Comparison of ENCODE assay signal across 21 cellular contexts in genomic region chr14:102835959-102836358, GRCh38.
"Had no signal": no experiment of that assay in that cellular context is flagged by ENCODE, and none has a peak within 500 bp of the region (broad histone marks: within the 10 kb centered on the region; RNA-seq: fewer than 3 reads in every experiment).

No MANE protein-coding gene starts in this region.

- H3K4me3 Mint-ChIP-seq: activated CD8-positive, alpha-beta T cell treated with anti-CD3 and anti-CD28 coated beads, Interleukin-2, amount 10 ng/mL, durations not matched to agents 7 days and 5 days; activated naive CD4-positive, alpha-beta T cell treated with anti-CD3 and anti-CD28 coated beads for 36 hours; activated naive CD8-positive, alpha-beta T cell; activated T-cell treated with anti-CD3 and anti-CD28 coated beads, Interleukin-2, amount 50 U/mL, for 24 hours; activated T-helper 1 cell treated with anti-CD3 and anti-CD28 coated beads, Interleukin-12 subunit alpha, Interleukin-12 subunit beta, Interleukin-2, Interleukin-4 antibody, amounts not matched to agents 30 ng/mL and 10 ng/mL and 1 ng/mL, durations not matched to agents 14 hours and 24 hours and 36 hours had no signal

- DNase-seq: activated CD4-positive, alpha-beta T cell treated with anti-CD3 and anti-CD28 coated beads for 4 hours; activated CD8-positive, alpha-beta T cell treated with anti-CD3 and anti-CD28 coated beads, Interleukin-2, amount 10 ng/mL, durations not matched to agents 7 days and 5 days; activated effector memory CD4-positive, alpha-beta T cell treated with anti-CD3 and anti-CD28 coated beads, Interleukin-2, amount 50 U/mL, for 16 hours; activated naive CD4-positive, alpha-beta T cell treated with anti-CD3 and anti-CD28 coated beads for 36 hours; activated T-cell treated with anti-CD3 and anti-CD28 coated beads, Interleukin-2, amount 50 U/mL, for 24 hours; amygdala; brain microvascular endothelial cell; colonic mucosa; NCI-H1105 treated with DMSO at 0.1 percent for 48 hours; NCI-H1436 treated with DMSO at 0.1 percent for 48 hours; NCI-H187; NCI-H2081; NCI-H510A treated with DMSO at 0.1 percent for 48 hours; Peyer's patch; SHP77; SW 1271 had no signal

- H3K27me3 Mint-ChIP-seq: activated naive CD8-positive, alpha-beta T cell; activated T-cell treated with anti-CD3 and anti-CD28 coated beads, Interleukin-2, amount 50 U/mL, for 24 hours had no signal

- H3K9me3 Mint-ChIP-seq: activated naive CD4-positive, alpha-beta T cell treated with anti-CD3 and anti-CD28 coated beads for 36 hours; activated T-cell treated with anti-CD3 and anti-CD28 coated beads, Interleukin-2, amount 50 U/mL, for 24 hours; activated T-helper 1 cell treated with anti-CD3 and anti-CD28 coated beads, Interleukin-12 subunit alpha, Interleukin-12 subunit beta, Interleukin-2, Interleukin-4 antibody, amounts not matched to agents 30 ng/mL and 10 ng/mL and 1 ng/mL, durations not matched to agents 14 hours and 24 hours and 36 hours had no signal

- H3K27ac ChIP-seq: brain microvascular endothelial cell, colonic mucosa, Peyer's patch, SJSA1 had no signal

- H3K27me3 ChIP-seq: brain microvascular endothelial cell, colonic mucosa, Peyer's patch, SJSA1 had no signal

- H3K4me3 ChIP-seq: colonic mucosa, Peyer's patch, SJSA1 had no signal

- ATAC-seq: activated CD4-positive, CD25-positive, alpha-beta regulatory T cell treated with anti-CD3 and anti-CD28 coated beads, Interleukin-2, amount 50 U/mL, for 24 hours; activated CD8-positive, alpha-beta T cell treated with anti-CD3 and anti-CD28 coated beads, Interleukin-2, amount 10 ng/mL, durations not matched to agents 7 days and 5 days; SK-N-SH treated with all-trans-retinoic acid at 6 μM for 48 hours had no signal

- H3K4me1 ChIP-seq: colonic mucosa, Peyer's patch, SJSA1 had no signal

- H3K9me3 ChIP-seq: colonic mucosa, Peyer's patch, SJSA1 had no signal

- H3K27ac Mint-ChIP-seq: activated CD8-positive, alpha-beta T cell treated with anti-CD3 and anti-CD28 coated beads, Interleukin-2, amount 10 ng/mL, durations not matched to agents 7 days and 5 days; activated naive CD4-positive, alpha-beta T cell treated with anti-CD3 and anti-CD28 coated beads for 36 hours; activated naive CD8-positive, alpha-beta T cell; activated T-cell treated with anti-CD3 and anti-CD28 coated beads, Interleukin-2, amount 50 U/mL, for 24 hours had no signal

- H3K36me3 ChIP-seq: brain microvascular endothelial cell, colonic mucosa had no signal
